In the genomic region with DNA sequence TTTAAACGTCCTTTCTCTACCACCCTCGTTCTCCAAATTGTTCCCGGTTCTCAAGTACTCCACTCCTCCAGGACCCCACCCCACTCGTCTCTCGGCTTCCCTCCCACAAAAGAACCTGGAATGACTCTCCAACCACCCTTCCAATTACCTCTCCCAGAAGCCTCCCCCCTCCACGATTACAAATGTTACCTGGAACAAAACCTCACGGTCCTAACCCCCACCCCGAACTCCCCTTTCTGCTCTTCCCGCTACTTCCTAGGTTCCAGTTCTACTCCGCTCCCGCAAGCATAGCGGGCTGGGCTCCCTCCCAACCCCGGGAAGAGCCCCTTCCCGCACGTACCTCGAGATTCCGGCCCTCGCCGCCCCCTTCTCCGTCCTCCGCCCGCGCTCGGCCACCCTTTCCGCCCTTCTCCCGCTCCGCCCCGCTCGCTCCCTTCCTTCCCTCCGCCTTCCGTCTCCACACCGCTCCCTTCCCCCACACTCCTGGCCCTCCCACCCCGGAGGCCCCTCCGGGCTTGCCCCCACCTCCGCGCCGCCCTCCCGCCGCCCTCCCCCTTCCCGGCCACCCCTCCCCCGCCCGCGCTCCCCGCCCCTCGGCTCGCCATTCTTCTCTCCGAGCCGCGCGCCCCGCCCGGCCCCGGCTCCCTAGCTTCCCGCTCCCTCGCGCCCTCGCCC, we compare ENCODE assay signal across 8 cellular contexts. TPM values are rescaled to one million over a fixed set of nuclear protein-coding genes. Genes with fewer than 3 reads are reported as not detected.
DNase-seq lines count a peak whose midpoint lies in the region; ATAC-seq, FAIRE-seq and TF ChIP-seq lines count a peak whose summit lies in the region.

No MANE protein-coding gene starts in this region.

- ATAC-seq in GM23338: peak; percentile 71

- H3K27me3 Mint-ChIP-seq in GM23338 (ENCODE audit: insufficient read depth, low read depth, poor library complexity): peaks cover 12% of the 10 kb centered on the region

- no peaks in the 10 kb centered on the region for H3K9me3 Mint-ChIP-seq in GM23338

- peaks cover 31% of the 10 kb centered on the region for H3K4me1 ChIP-seq in DOHH2 (ENCODE audit: control insufficient read depth, low read length)
- H3K4me1 ChIP-seq in GM23338 (ENCODE audit: insufficient read depth): peaks cover 18% of the 10 kb centered on the region
- peaks cover 9 to 44% of the 10 kb centered on the region in 2 donors for H3K4me1 ChIP-seq in adrenal gland (replicated peaks in 1 of 2)
- H3K4me1 ChIP-seq in left ventricle myocardium inferior: peaks cover 41% of the 10 kb centered on the region

- H3K4me3 Mint-ChIP-seq in GM23338: peak overlapping the region; percentile 96

- H3K4me2 ChIP-seq in DOHH2 (ENCODE audit: low read length) (peak overlapping the region; percentile 83), GM23338 (peak overlapping the region; percentile 80)

- peak overlapping the region; percentile 77 for H3K27ac ChIP-seq in DOHH2 (ENCODE audit: low read depth, low read length)
- H3K27ac ChIP-seq in GM23338 (ENCODE audit: low read depth): peak overlapping the region; percentile 100
- H3K27ac ChIP-seq in adrenal gland: peak overlapping the region; percentile 68 to 99 (median 80)
- peak overlapping the region; percentile 94 for H3K27ac ChIP-seq in left ventricle myocardium inferior (replicated peaks)

- no peaks in the 10 kb centered on the region for H3K9me2 ChIP-seq in DOHH2 (replicated peaks; ENCODE audit: control insufficient read depth, low read length)
- no peaks in the 10 kb centered on the region for H3K9me2 ChIP-seq in GM23338 (ENCODE audit: insufficient read depth)

- no peak overlapping the region for H2AFZ ChIP-seq in GM23338

- WGBS in adrenal gland, 4 donors: 0 to 2% (median 1%) methylated on average over 32 to 55 of the region's 57 CpGs

- H3K79me2 ChIP-seq in DOHH2 (ENCODE audit: control insufficient read depth, low read length) (peaks cover 94% of the 10 kb centered on the region), GM23338 (replicated peaks; ENCODE audit: insufficient read depth) (peaks cover 93% of the 10 kb centered on the region)

- DNase-seq in GM23338 (ENCODE audit: low spot score) (peak; percentile 92), LoVo (ENCODE audit: low spot score) (peak; percentile 62), SW 1271 (lab: John Stamatoyannopoulos, UW) (peak; percentile 38 to 69), adrenal gland (peak; percentile 69 to 87 (median 80)), left ventricle myocardium inferior (peak; percentile 79), putamen (ENCODE audit: low spot score) (peak; percentile 34), urothelium cell line (ENCODE audit: low spot score) (peak; percentile 95)

- TF ChIP-seq POLR2A in adrenal gland (IDR thresholded peaks at IDR 0.05): no peak

- intact Hi-C loops in adrenal gland (cut with DNase I): no loop called here
- intact Hi-C loops in left ventricle myocardium inferior (cut with micrococcal nuclease): no loop called here

- H3K36me3 Mint-ChIP-seq in GM23338 (ENCODE audit: low read depth): peaks cover 54% of the 10 kb centered on the region

- no peaks in the 10 kb centered on the region for H3K27me3 ChIP-seq in DOHH2 (ENCODE audit: control insufficient read depth, low read length)
- H3K27me3 ChIP-seq in GM23338 (ENCODE audit: insufficient read depth): no peaks in the 10 kb centered on the region
- no peaks in the 10 kb centered on the region for H3K27me3 ChIP-seq in adrenal gland
- H3K27me3 ChIP-seq in left ventricle myocardium inferior (ENCODE audit: low read depth): no peaks in the 10 kb centered on the region

- H4K20me1 ChIP-seq in DOHH2 (ENCODE audit: control insufficient read depth, insufficient read depth, low read depth, low read length): peaks cover 18% of the 10 kb centered on the region
- H4K20me1 ChIP-seq in GM23338 (replicated peaks; ENCODE audit: insufficient read depth): peaks cover 40% of the 10 kb centered on the region

- TF ChIP-seq CTCF in DOHH2 (IDR thresholded peaks at IDR 0.05; ENCODE audit: low read depth, low read length, poor library complexity, severe bottlenecking) (no peak), GM23338 (conservative IDR thresholded peaks at IDR 0.05; ENCODE audit: low read depth in 2 of 2) (no peak), adrenal gland (IDR thresholded peaks at IDR 0.05) (no peak), left ventricle myocardium inferior (IDR thresholded peaks at IDR 0.05; ENCODE audit: borderline replicate concordance) (no peak)

- H3K4me3 ChIP-seq in DOHH2 (ENCODE audit: low read length) (peak overlapping the region; percentile 81), GM23338 (peak overlapping the region; percentile 99), adrenal gland (peak overlapping the region; percentile 66 to 99 (median 97)), left ventricle myocardium inferior (peak overlapping the region; percentile 79)

- H3K9me3 ChIP-seq in DOHH2 (ENCODE audit: control insufficient read depth, insufficient read depth, low read length): no peaks in the 10 kb centered on the region
- H3K9me3 ChIP-seq in adrenal gland (replicated peaks in 1 of 3): no peaks in the 10 kb centered on the region
- H3K9me3 ChIP-seq in left ventricle myocardium inferior (replicated peaks): no peaks in the 10 kb centered on the region

- H3K27ac Mint-ChIP-seq in GM23338: peak overlapping the region; percentile 98

- peaks cover 34% of the 10 kb centered on the region for H3K4me1 Mint-ChIP-seq in GM23338

- no peak for FAIRE-seq in urothelium cell line (lab: Jason Lieb, UNC)

- H3F3A ChIP-seq in DOHH2 (ENCODE audit: control insufficient read depth, insufficient read depth) (peaks cover 10% of the 10 kb centered on the region), GM23338 (replicated peaks; ENCODE audit: low read depth) (peaks cover 23% of the 10 kb centered on the region)

- peaks cover 76% of the 10 kb centered on the region for H3K36me3 ChIP-seq in DOHH2 (ENCODE audit: control insufficient read depth, low read length)
- H3K36me3 ChIP-seq in GM23338 (ENCODE audit: insufficient read depth): peaks cover 8% of the 10 kb centered on the region
- peaks cover 0 to 8% of the 10 kb centered on the region in 2 donors for H3K36me3 ChIP-seq in adrenal gland (replicated peaks in 1 of 2)
- peaks cover 11% of the 10 kb centered on the region for H3K36me3 ChIP-seq in left ventricle myocardium inferior

TF ChIP-seq in GM23338, 12 proteins besides CTCF, POLR2A, EP300 and RAD21 (continues in another document):
- no peak for TF ChIP-seq EZH2 (IDR thresholded peaks at IDR 0.05; ENCODE audit: low read depth, unreplicated experiment)
- no peak for TF ChIP-seq ZNF331 (CRISPR knock-in tag; IDR thresholded peaks at IDR 0.05; ENCODE audit: low read depth)
- no peak for TF ChIP-seq NANOG (IDR thresholded peaks at IDR 0.05; ENCODE audit: borderline replicate concordance)
- TF ChIP-seq CREB1 (CRISPR knock-in tag; IDR thresholded peaks at IDR 0.05; ENCODE audit: low read depth): no peak
- TF ChIP-seq ZNF114 (CRISPR knock-in tag; IDR thresholded peaks at IDR 0.05): no peak
- peak; percentile 48 for TF ChIP-seq POLR2AphosphoS5 (IDR thresholded peaks at IDR 0.05; ENCODE audit: low read depth)

RNA-seq across cellular contexts. Expression of a gene that starts 0.5 kb away (rescaled TPM):
- 147 and 155 TPM in 2 replicates for total RNA-seq in GM23338 (2014; rRNA removed; shearing (Covaris generic))
- polyA plus RNA-seq in GM23338 (2016; fragmentation: Nextera tagmentation; extraction: Ambion mirVana): 24.4 and 25.5 TPM in 2 replicates
- 100 to 1,000 TPM in 3 of 8 donors, 10 to 100 TPM in 5; 60.2 to 207 (median 86.7) TPM for total RNA-seq in adrenal gland
- polyA plus RNA-seq in adrenal gland: 100 to 1,000 TPM in 1 of 3 donors, 10 to 100 TPM in 2; 34.0 to 103 (median 37.7) TPM
- 52.4 TPM for total RNA-seq in left ventricle myocardium inferior

RNA-seq across cellular contexts. Expression of a gene that starts 0.6 kb away (rescaled TPM):
- total RNA-seq in GM23338 (2014; rRNA removed; shearing (Covaris generic)): 66.6 and 76.7 TPM in 2 replicates
- polyA plus RNA-seq in GM23338 (2016; fragmentation: Nextera tagmentation; extraction: Ambion mirVana) (63.2 TPM in 2 replicates), adrenal gland (10 to 100 TPM; 16.2 to 50.8 (median 24.9) TPM)
- total RNA-seq in adrenal gland (10 to 100 TPM in 7 of 8 donors, 1 to 10 TPM in 1; 8.8 to 51.2 (median 27.8) TPM), left ventricle myocardium inferior (30.4 TPM)

RNA-seq across cellular contexts. Expression of a gene that starts 26.4 kb away (rescaled TPM):
- 54.9 and 56.7 TPM in 2 replicates for total RNA-seq in GM23338 (2014; rRNA removed; shearing (Covaris generic))
- polyA plus RNA-seq in GM23338 (2016; fragmentation: Nextera tagmentation; extraction: Ambion mirVana) (7.3 TPM in 2 replicates), adrenal gland (1 to 10 TPM in 1 of 3 donors, under 1 TPM in 2; 0.27 to 1.2 (median 0.91) TPM)
- total RNA-seq in adrenal gland (1 to 10 TPM in 1 of 8 donors, under 1 TPM in 7; 0.06 to 1.1 (median 0.43) TPM), left ventricle myocardium inferior (0.27 TPM)

RNA-seq across cellular contexts. Expression of a gene that starts 55.1 kb away (rescaled TPM):
- total RNA-seq in GM23338 (2014; rRNA removed; shearing (Covaris generic)): 18.8 and 42.7 TPM in 2 replicates
- polyA plus RNA-seq in GM23338 (2016; fragmentation: Nextera tagmentation; extraction: Ambion mirVana) (4.8 and 6.2 TPM in 2 replicates), adrenal gland (1 to 10 TPM; 3.6 to 8.8 (median 8.4) TPM)
- total RNA-seq in adrenal gland (10 to 100 TPM; 24.2 to 52.7 (median 45.1) TPM), left ventricle myocardium inferior (10.2 TPM)

Comparison
In these comparisons a context has a peak if more than half of its experiments do, and no peak if none do; other contexts are left out.
1. Peak in every context shown above with its lines: DNase-seq, ATAC-seq, H3K4me3 ChIP-seq and H3K27ac ChIP-seq.
2. DNase-seq: peak in every context shown above with its lines; median percentile 95 in urothelium cell line; 92 in GM23338; 80 in adrenal gland; 79 in left ventricle myocardium inferior; 62 in LoVo; 54 in SW 1271; 34 in putamen.
3. RNA of a gene that starts 26.4 kb away (total RNA-seq): 54.9 to 56.7 TPM in GM23338; 0.06 to 1.1 TPM in adrenal gland and 0.27 TPM in left ventricle myocardium inferior (single experiment); every median in the first group is over 10 times any median in the second.